ENCODE assay signal across 13 cellular contexts in the genomic region with DNA sequence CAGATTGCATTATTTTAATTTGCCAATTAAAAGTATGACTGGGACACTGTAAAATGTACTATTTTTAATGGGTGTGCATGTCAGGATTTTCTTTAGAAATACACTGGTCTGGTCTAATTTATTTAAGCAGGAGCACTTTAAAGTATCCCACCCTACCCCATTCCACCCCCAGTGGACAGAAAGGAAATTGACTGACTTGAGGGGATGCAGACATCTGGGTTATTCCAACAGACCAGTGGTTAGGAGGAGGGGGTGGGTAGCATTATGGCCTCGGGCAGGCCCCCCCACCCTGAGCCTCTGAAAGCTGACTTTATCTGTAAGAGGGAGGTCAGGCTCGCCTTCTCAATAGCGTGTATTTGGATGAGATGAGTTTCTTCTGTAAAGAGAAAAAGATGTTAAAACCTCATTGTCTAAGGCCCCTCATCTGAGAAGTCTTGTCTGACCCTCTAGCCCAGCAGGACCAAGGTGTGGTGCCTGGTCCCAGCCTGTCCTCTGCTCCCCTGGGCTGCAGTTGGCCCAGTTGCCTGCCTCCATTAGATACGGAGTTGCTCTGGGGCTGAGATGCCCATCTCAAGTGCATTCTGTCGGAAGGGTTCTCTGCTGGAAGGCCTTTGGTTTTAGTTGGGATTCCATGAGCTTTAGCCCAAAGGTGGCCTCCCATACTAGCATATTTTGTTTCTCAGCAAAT. TPM values are rescaled to one million over a fixed set of nuclear protein-coding genes. Genes with fewer than 3 reads are reported as not detected.
DNase-seq lines count a peak whose midpoint lies in the region; TF ChIP-seq lines count a peak whose summit lies in the region.
"Had no signal": no experiment of that assay in that cellular context is flagged by ENCODE, and none has a peak within 500 bp of the region (broad histone marks: within the 10 kb centered on the region; RNA-seq: fewer than 3 reads in every experiment).

No MANE protein-coding gene starts in this region.

- peaks cover 4% of the 10 kb centered on the region for H3K9me3 Mint-ChIP-seq in HFFc6
- H3K9me3 Mint-ChIP-seq: immature natural killer cell had no signal

- H3K27ac Mint-ChIP-seq in HFFc6 = no peak overlapping the region

- H3K4me1 Mint-ChIP-seq in HFFc6 (ENCODE audit: low read depth) = peaks cover 26% of the 10 kb centered on the region

- peaks cover 87% of the 10 kb centered on the region for H3K36me3 ChIP-seq in brain microvascular endothelial cell (replicated peaks)

- H3K4me3 Mint-ChIP-seq in HFFc6 = no peak overlapping the region
- H3K4me3 Mint-ChIP-seq: immature natural killer cell had no signal

- in situ Hi-C loops in brain microvascular endothelial cell (cut with HindIII; ENCODE audit: low pct_ligation_motif_present, low sequenced_read_pairs) = no loop called here

- intact Hi-C loops in posterior vena cava (cut with DNase I) = no loop called here

- peaks cover 38% of the 10 kb centered on the region for H3K36me3 Mint-ChIP-seq in HFFc6 (ENCODE audit: low read depth)

- TF ChIP-seq CTCF in HFFc6 (IDR thresholded peaks at IDR 0.05) (peak; percentile 63), brain microvascular endothelial cell (IDR thresholded peaks at IDR 0.05; ENCODE audit: low read depth, low read length, missing control alignments) (peak; percentile 51)

- no peak overlapping the region for H3K27ac ChIP-seq in brain microvascular endothelial cell

- H3K4me3 ChIP-seq in brain microvascular endothelial cell (ENCODE audit: low read depth, low read length) = no peak overlapping the region

- H3K27me3 ChIP-seq in brain microvascular endothelial cell (replicated peaks) = no peaks in the 10 kb centered on the region

- peaks cover 18% of the 10 kb centered on the region for H3K27me3 Mint-ChIP-seq in HFFc6 (ENCODE audit: insufficient read depth)

- peak; percentile 30 for DNase-seq in SIG-M5 treated with dmso at 0.1 percent for 504 hours (lab: John Stamatoyannopoulos, UW; ENCODE audit: unreplicated experiment)
- DNase-seq in SIG-M5 (lab: John Stamatoyannopoulos, UW) = no peak
- no peak for DNase-seq in HFFc6
- no peak for DNase-seq in brain microvascular endothelial cell
- DNase-seq in posterior vena cava (ENCODE audit: low spot score) = peak; percentile 46
- no peak for DNase-seq in H4 (ENCODE audit: low spot score)
- DNase-seq in DMS79 treated with DMSO at 0.1 percent for 48 hours (lab: John Stamatoyannopoulos, UW) = no peak
- DNase-seq in SKM-1 treated with dmso at 0.1 percent for 144 hours (lab: John Stamatoyannopoulos, UW; ENCODE audit: unreplicated experiment) = no peak
- DNase-seq: activated CD4-positive, alpha-beta T cell treated with anti-CD3 and anti-CD28 coated beads, Interleukin-2, amount 50 U/mL, for 4 hours; immature natural killer cell; KG1 had no signal

RNA-seq across cellular contexts. Expression of gene HNRNPAB, which starts 4.4 kb away (rescaled TPM):
- total RNA-seq in HFFc6 (2021; fragmentation: NEBNext Ultra II Directional; extraction: Animal tissue kit (Norgen Biotek cat#: 25700)) = 100 to 1,000 TPM; 153 to 218 (median 197) TPM
- total RNA-seq in posterior vena cava = 100 to 1,000 TPM in 1 of 2 donors, 10 to 100 TPM in 1; 97.0 to 133 TPM
- total RNA-seq in H4 (2014; rRNA removed; shearing (Covaris generic)) = 138 and 184 TPM in 2 replicates

RNA-seq across cellular contexts. Expression of gene GMCL2, which starts 21.5 kb away (rescaled TPM):
- not detected for total RNA-seq in HFFc6 (2021; fragmentation: NEBNext Ultra II Directional; extraction: Animal tissue kit (Norgen Biotek cat#: 25700))
- not detected for total RNA-seq in posterior vena cava
- not detected in 2 replicates for total RNA-seq in H4 (2014; rRNA removed; shearing (Covaris generic))
- total RNA-seq: dermis microvascular lymphatic vessel endothelial cell, pulmonary artery endothelial cell had no signal

RNA-seq across cellular contexts. Expression of gene PHYKPL, which starts 23.9 kb away (rescaled TPM):
- 10 to 100 TPM; 18.7 to 25.6 (median 23.9) TPM for total RNA-seq in HFFc6 (2021; fragmentation: NEBNext Ultra II Directional; extraction: Animal tissue kit (Norgen Biotek cat#: 25700))
- total RNA-seq in posterior vena cava = 10 to 100 TPM; 54.0 to 68.6 TPM
- 14.4 and 16.3 TPM in 2 replicates for total RNA-seq in H4 (2014; rRNA removed; shearing (Covaris generic))

RNA-seq across cellular contexts. Expression of gene NHP2, which starts 55.0 kb away (rescaled TPM):
- 100 to 1,000 TPM; 172 to 204 (median 184) TPM for total RNA-seq in HFFc6 (2021; fragmentation: NEBNext Ultra II Directional; extraction: Animal tissue kit (Norgen Biotek cat#: 25700))
- total RNA-seq in posterior vena cava = 10 to 100 TPM; 73.9 to 87.3 TPM
- 561 and 591 TPM in 2 replicates for total RNA-seq in H4 (2014; rRNA removed; shearing (Covaris generic))

Comparison
In these comparisons a context has a peak if more than half of its experiments do, and no peak if none do; other contexts are left out.
1. DNase-seq: peak in SIG-M5 treated with dmso at 0.1 percent for 504 hours (single experiment) and posterior vena cava (single experiment); none in SIG-M5 (single experiment), HFFc6 (single experiment), brain microvascular endothelial cell (single experiment), H4 (single experiment), DMS79 treated with DMSO at 0.1 percent for 48 hours (single experiment) and SKM-1 treated with dmso at 0.1 percent for 144 hours (single experiment).